ENCODE assay signal across 8 cellular contexts in genomic region chr11:128497057-128497957, GRCh38.
DNase-seq lines count a peak whose midpoint lies in the region; ATAC-seq and TF ChIP-seq lines count a peak whose summit lies in the region.

No MANE protein-coding gene starts in this region.

- POLR2A ChIA-PET in T-cell (lab: Charles Lee), result interaction anchor here (0.6 to 1.6 kb wide), 10 partner anchors 10 to 196 kb away, joined by 3 to 6 read pairs (median 3); no protein-coding TSS in a partner anchor

- DNase-seq in Calu3 (peak; percentile 59), T-cell (no peak), fibroblast of lung (ENCODE audit: low read depth in 2 of 2) (peak; percentile 98), retinal pigment epithelial cell (ENCODE audit: low read depth) (peak; percentile 95), NCI-H2227 treated with DMSO at 0.1 percent for 48 hours (lab: John Stamatoyannopoulos, UW) (no peak)

- H3K36me3 ChIP-seq in fibroblast of lung (ENCODE audit: control insufficient read depth, insufficient read depth, low read length), result no peaks in the 10 kb centered on the region

- H3K4me3 Mint-ChIP-seq in Calu3 (ENCODE audit: low read depth, unreplicated experiment) (peak overlapping the region; percentile 52), T-cell (peak overlapping the region; percentile 75 to 99 (median 78))

- BruUV-seq in Calu3 (replicated peaks; lab: Mats Ljungman, UMichigan), result no TSS peak

- no peaks in the 10 kb centered on the region for H4K20me1 ChIP-seq in fibroblast of lung (ENCODE audit: control insufficient read depth, extremely low read depth, insufficient read depth, low read length)

- no peaks in the 10 kb centered on the region for H3K27me3 ChIP-seq in fibroblast of lung (ENCODE audit: control insufficient read depth, insufficient read depth, low read length)

- intact Hi-C loops in Calu3 (cut with micrococcal nuclease; ENCODE audit: unreplicated experiment), result no loop called here

- ATAC-seq in GM19328 (IDR thresholded peaks at IDR 0.05; ENCODE audit: unreplicated experiment), result peak; percentile 53
- peak; percentile 83 for ATAC-seq in HG03432 (IDR thresholded peaks at IDR 0.05; ENCODE audit: unreplicated experiment)
- peak in 1 of 4 experiments; percentile 9 for ATAC-seq in T-cell (replicated peaks in 1 of 4)
- ATAC-seq in GM21526 (IDR thresholded peaks at IDR 0.05; ENCODE audit: low FRiP score, unreplicated experiment), result no peak

- peaks cover 11% of the 10 kb centered on the region for H3K36me3 Mint-ChIP-seq in Calu3 (ENCODE audit: insufficient read depth, unreplicated experiment)
- H3K36me3 Mint-ChIP-seq in T-cell, result peaks cover 74% of the 10 kb centered on the region

- H3K4me3 ChIP-seq in fibroblast of lung (replicated peaks in 1 of 4; ENCODE audit: control extremely low read depth in 1 of 4, insufficient read depth in 1 of 4, low read depth in 3 of 4, low read length in 4 of 4) (peak overlapping the region in 3 of 4 experiments; percentile 17 to 49 (median 49)), retinal pigment epithelial cell (ENCODE audit: low read length) (peak overlapping the region; percentile 32)

- no peaks in the 10 kb centered on the region for H3K9me3 ChIP-seq in fibroblast of lung (ENCODE audit: control insufficient read depth, insufficient read depth, low read depth, low read length)

- CTCF ChIA-PET in Calu3 (lab: Charles Lee), result interaction anchor here (1.0 to 1.5 kb wide), 3 partner anchors 21 to 207 kb away, joined by 3 to 5 read pairs (median 3); no protein-coding TSS in a partner anchor
- CTCF ChIA-PET in T-cell (lab: Charles Lee), result interaction anchor here (0.5 to 2.9 kb wide), 11 partner anchors 9 to 207 kb away, joined by 3 to 9 read pairs (median 3); no protein-coding TSS in a partner anchor

- H3K4me2 ChIP-seq in fibroblast of lung (ENCODE audit: extremely low read depth, insufficient read depth, low read length), result peak overlapping the region; percentile 74

- H3K4me1 Mint-ChIP-seq in Calu3 (ENCODE audit: low read depth, unreplicated experiment) (peaks cover 66% of the 10 kb centered on the region), T-cell (peaks cover 96 to 100% (median 96%) of the 10 kb centered on the region in 3 donors)

- peak overlapping the region; percentile 61 for H3K9ac ChIP-seq in fibroblast of lung (ENCODE audit: insufficient read depth, low read length)

- H3K9me3 Mint-ChIP-seq in Calu3 (ENCODE audit: low read depth, unreplicated experiment) (no peaks in the 10 kb centered on the region), T-cell (no peaks in the 10 kb centered on the region)

- H3K27me3 Mint-ChIP-seq in Calu3 (ENCODE audit: unreplicated experiment) (no peaks in the 10 kb centered on the region), T-cell (no peaks in the 10 kb centered on the region)

- H3K4me1 ChIP-seq in fibroblast of lung (ENCODE audit: control insufficient read depth, extremely low read depth, insufficient read depth, low read length), result peaks cover 67% of the 10 kb centered on the region

- peaks cover 89% of the 10 kb centered on the region for H3K79me2 ChIP-seq in fibroblast of lung (ENCODE audit: control insufficient read depth, insufficient read depth, low read length)

- TF ChIP-seq CTCF in Calu3 (IDR thresholded peaks at IDR 0.05; ENCODE audit: unreplicated experiment), result no peak
- TF ChIP-seq CTCF in fibroblast of lung (conservative IDR thresholded peaks at IDR 0.05 in 1 of 2, IDR thresholded peaks at IDR 0.05 in 1 of 2; ENCODE audit: low read depth in 1 of 2, low read length in 2 of 2), result no peak
- no peak for TF ChIP-seq CTCF in retinal pigment epithelial cell (conservative IDR thresholded peaks at IDR 0.05; ENCODE audit: low read depth, low read length)

- H2AFZ ChIP-seq in fibroblast of lung (ENCODE audit: low read length), result no peak overlapping the region

- H3K27ac Mint-ChIP-seq in Calu3 (ENCODE audit: unreplicated experiment) (peak overlapping the region; percentile 86), T-cell (peak overlapping the region; percentile 97)

- H3K27ac ChIP-seq in fibroblast of lung (ENCODE audit: insufficient read depth, low read length), result peak overlapping the region; percentile 92

Comparison
In these comparisons a context has a peak if more than half of its experiments do, and no peak if none do; other contexts are left out.
1. DNase-seq: peak in Calu3 (single experiment), fibroblast of lung (2 of 2) and retinal pigment epithelial cell (single experiment); none in T-cell (0 of 34) and NCI-H2227 treated with DMSO at 0.1 percent for 48 hours (single experiment).